Comparison of ENCODE assay signal across 10 cellular contexts in the genomic region with DNA sequence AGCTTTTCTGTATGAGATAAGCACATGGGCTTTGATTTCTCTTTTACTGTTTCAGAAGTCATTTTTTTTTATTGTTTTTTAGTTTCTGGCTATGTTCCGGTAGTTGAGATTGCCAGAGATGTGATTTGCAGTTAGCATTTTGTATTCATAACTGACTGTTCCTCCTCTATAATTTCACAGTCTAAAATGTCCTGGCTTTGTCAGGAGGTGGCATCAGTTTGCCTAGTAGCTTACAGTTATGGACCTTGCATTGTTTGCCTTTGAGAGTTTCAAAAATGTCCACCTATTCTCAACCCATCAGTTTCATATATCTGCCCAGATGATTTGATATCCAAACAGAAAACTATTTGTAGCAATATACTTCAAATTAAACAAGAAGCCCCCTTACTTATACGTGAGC. TPM values are rescaled to one million over a fixed set of nuclear protein-coding genes. Genes with fewer than 3 reads are reported as not detected.
DNase-seq lines count a peak whose midpoint lies in the region; ATAC-seq and TF ChIP-seq lines count a peak whose summit lies in the region.
"Had no signal": no experiment of that assay in that cellular context is flagged by ENCODE, and none has a peak within 500 bp of the region (broad histone marks: within the 10 kb centered on the region; RNA-seq: fewer than 3 reads in every experiment).

No MANE protein-coding gene starts in this region.

- no peak overlapping the region for H2AK5ac ChIP-seq in mesendoderm (ENCODE audit: low read length)

- no peak for TF ChIP-seq EP300 in Ishikawa (IDR thresholded peaks at IDR 0.05; ENCODE audit: borderline replicate concordance)

- no peak overlapping the region for H3K23ac ChIP-seq in mesendoderm (ENCODE audit: low read length)

- H4K5ac ChIP-seq in mesendoderm (ENCODE audit: low read length): no peak overlapping the region

- H3K27ac ChIP-seq in lower lobe of right lung: no peak overlapping the region
- no peak overlapping the region for H3K27ac ChIP-seq in mesendoderm (ENCODE audit: low read depth, low read length)
- no peak overlapping the region for H3K27ac ChIP-seq in WERI-Rb-1
- H3K27ac ChIP-seq: neutrophil had no signal

- H3K36me3 ChIP-seq in lower lobe of right lung (no peaks in the 10 kb centered on the region), mesendoderm (ENCODE audit: control insufficient read depth, insufficient read depth, low read length) (no peaks in the 10 kb centered on the region), WERI-Rb-1 (no peaks in the 10 kb centered on the region)
- H3K36me3 ChIP-seq: neutrophil had no signal

- no peak overlapping the region for H2BK15ac ChIP-seq in mesendoderm (replicated peaks; ENCODE audit: low read depth)

- intact Hi-C loops in lower lobe of right lung (cut with DNase I): no loop called here

- no peak overlapping the region for H2BK120ac ChIP-seq in mesendoderm (ENCODE audit: low read depth, low read length)

- WGBS in mesendoderm (ENCODE audit: extremely low coverage, insufficient coverage, low lambda C conversion rate): no CpG with 5 or more reads among the region's 2 CpGs

- no peak overlapping the region for H3K56ac ChIP-seq in mesendoderm (ENCODE audit: low read length)

- TF ChIP-seq RAD21 in Ishikawa (IDR thresholded peaks at IDR 0.05; ENCODE audit: low read depth): peak; percentile 47

- no peaks in the 10 kb centered on the region for H3K27me3 ChIP-seq in lower lobe of right lung (ENCODE audit: low read depth)
- H3K27me3 ChIP-seq in mesendoderm (ENCODE audit: insufficient read depth, low read length, poor library complexity): no peaks in the 10 kb centered on the region
- no peaks in the 10 kb centered on the region for H3K27me3 ChIP-seq in WERI-Rb-1 (ENCODE audit: insufficient read depth, low read depth, severe bottlenecking)
- H3K27me3 ChIP-seq: neutrophil had no signal

- peak; percentile 19 for DNase-seq in COLO829 (ENCODE audit: low spot score)
- no peak for DNase-seq in astrocyte of the spinal cord (ENCODE audit: low read depth, low spot score)
- DNase-seq in lower lobe of right lung: no peak
- no peak for DNase-seq in mesendoderm
- DNase-seq in WERI-Rb-1: no peak
- DNase-seq in NCI-H1694 treated with DMSO at 0.1 percent for 48 hours (lab: John Stamatoyannopoulos, UW): no peak
- DNase-seq: activated naive CD8-positive, alpha-beta T cell treated with anti-CD3 and anti-CD28 coated beads, Interleukin-2, amount 10 ng/mL, durations not matched to agents 7 days and 5 days had no signal

- no peak overlapping the region for H3K4me2 ChIP-seq in mesendoderm (ENCODE audit: low read length)

- in situ Hi-C loops in astrocyte of the spinal cord (cut with HindIII; ENCODE audit: low sequenced_read_pairs): no loop called here

- TF ChIP-seq CTCF in astrocyte of the spinal cord (IDR thresholded peaks at IDR 0.05; ENCODE audit: low read depth, low read length) (peak; percentile 16), lower lobe of right lung (IDR thresholded peaks at IDR 0.05) (peak; percentile 32), WERI-Rb-1 (IDR thresholded peaks at IDR 0.05; ENCODE audit: low read depth, low read length) (no peak)

- no peak overlapping the region for H3K4ac ChIP-seq in mesendoderm (ENCODE audit: low read depth, low read length)

- H3K4me3 ChIP-seq in astrocyte of the spinal cord (ENCODE audit: low read depth, low read length) (no peak overlapping the region), lower lobe of right lung (no peak overlapping the region), mesendoderm (ENCODE audit: low read length) (no peak overlapping the region), WERI-Rb-1 (ENCODE audit: low read depth, low read length) (no peak overlapping the region)

- H2BK5ac ChIP-seq in mesendoderm (ENCODE audit: low read length): no peak overlapping the region

- no peak overlapping the region for H4K8ac ChIP-seq in mesendoderm (ENCODE audit: low read depth, low read length)

- ATAC-seq in lower lobe of right lung: peak in 1 of 2 donors; percentile 59
- ATAC-seq in GM18861 (IDR thresholded peaks at IDR 0.05; ENCODE audit: unreplicated experiment): no peak

- no peak overlapping the region for H3K9ac ChIP-seq in mesendoderm (ENCODE audit: low read length)

- H3K79me2 ChIP-seq in mesendoderm (ENCODE audit: control insufficient read depth, insufficient read depth, low read length): no peaks in the 10 kb centered on the region

- no peaks in the 10 kb centered on the region for H3K4me1 ChIP-seq in lower lobe of right lung
- H3K4me1 ChIP-seq in mesendoderm (ENCODE audit: control insufficient read depth, low read depth, low read length): peaks cover 9% of the 10 kb centered on the region

- no peaks in the 10 kb centered on the region for H3K9me3 ChIP-seq in lower lobe of right lung
- no peaks in the 10 kb centered on the region for H3K9me3 ChIP-seq in WERI-Rb-1 (ENCODE audit: severe bottlenecking)
- H3K9me3 ChIP-seq: neutrophil had no signal

- no peaks in the 10 kb centered on the region for H3K79me1 ChIP-seq in mesendoderm (ENCODE audit: low read length)

- H3K18ac ChIP-seq in mesendoderm (ENCODE audit: low read length): no peak overlapping the region

TF ChIP-seq in Ishikawa, 13 proteins besides CTCF, POLR2A, EP300 and RAD21:
- no peak for TF ChIP-seq NFIC (IDR thresholded peaks at IDR 0.05)
- TF ChIP-seq, protein P1, sequence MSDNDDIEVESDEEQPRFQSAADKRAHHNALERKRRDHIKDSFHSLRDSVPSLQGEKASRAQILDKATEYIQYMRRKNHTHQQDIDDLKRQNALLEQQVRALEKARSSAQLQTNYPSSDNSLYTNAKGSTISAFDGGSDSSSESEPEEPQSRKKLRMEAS (IDR thresholded peaks at IDR 0.05): no peak
- TF ChIP-seq TAF1 (IDR thresholded peaks at IDR 0.05; ENCODE audit: low read depth): no peak
- no peak for TF ChIP-seq TCF12 (IDR thresholded peaks at IDR 0.05; ENCODE audit: low read depth)
- TF ChIP-seq CREB1 (IDR thresholded peaks at IDR 0.05; ENCODE audit: low read depth): no peak
- no peak for TF ChIP-seq TEAD4 (IDR thresholded peaks at IDR 0.05)
- TF ChIP-seq, protein P2, sequence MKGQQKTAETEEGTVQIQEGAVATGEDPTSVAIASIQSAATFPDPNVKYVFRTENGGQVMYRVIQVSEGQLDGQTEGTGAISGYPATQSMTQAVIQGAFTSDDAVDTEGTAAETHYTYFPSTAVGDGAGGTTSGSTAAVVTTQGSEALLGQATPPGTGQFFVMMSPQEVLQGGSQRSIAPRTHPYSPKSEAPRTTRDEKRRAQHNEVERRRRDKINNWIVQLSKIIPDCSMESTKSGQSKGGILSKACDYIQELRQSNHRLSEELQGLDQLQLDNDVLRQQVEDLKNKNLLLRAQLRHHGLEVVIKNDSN (IDR thresholded peaks at IDR 0.05): no peak
- no peak for TF ChIP-seq YY1 (IDR thresholded peaks at IDR 0.05; ENCODE audit: low read depth)
- TF ChIP-seq, protein P3, sequence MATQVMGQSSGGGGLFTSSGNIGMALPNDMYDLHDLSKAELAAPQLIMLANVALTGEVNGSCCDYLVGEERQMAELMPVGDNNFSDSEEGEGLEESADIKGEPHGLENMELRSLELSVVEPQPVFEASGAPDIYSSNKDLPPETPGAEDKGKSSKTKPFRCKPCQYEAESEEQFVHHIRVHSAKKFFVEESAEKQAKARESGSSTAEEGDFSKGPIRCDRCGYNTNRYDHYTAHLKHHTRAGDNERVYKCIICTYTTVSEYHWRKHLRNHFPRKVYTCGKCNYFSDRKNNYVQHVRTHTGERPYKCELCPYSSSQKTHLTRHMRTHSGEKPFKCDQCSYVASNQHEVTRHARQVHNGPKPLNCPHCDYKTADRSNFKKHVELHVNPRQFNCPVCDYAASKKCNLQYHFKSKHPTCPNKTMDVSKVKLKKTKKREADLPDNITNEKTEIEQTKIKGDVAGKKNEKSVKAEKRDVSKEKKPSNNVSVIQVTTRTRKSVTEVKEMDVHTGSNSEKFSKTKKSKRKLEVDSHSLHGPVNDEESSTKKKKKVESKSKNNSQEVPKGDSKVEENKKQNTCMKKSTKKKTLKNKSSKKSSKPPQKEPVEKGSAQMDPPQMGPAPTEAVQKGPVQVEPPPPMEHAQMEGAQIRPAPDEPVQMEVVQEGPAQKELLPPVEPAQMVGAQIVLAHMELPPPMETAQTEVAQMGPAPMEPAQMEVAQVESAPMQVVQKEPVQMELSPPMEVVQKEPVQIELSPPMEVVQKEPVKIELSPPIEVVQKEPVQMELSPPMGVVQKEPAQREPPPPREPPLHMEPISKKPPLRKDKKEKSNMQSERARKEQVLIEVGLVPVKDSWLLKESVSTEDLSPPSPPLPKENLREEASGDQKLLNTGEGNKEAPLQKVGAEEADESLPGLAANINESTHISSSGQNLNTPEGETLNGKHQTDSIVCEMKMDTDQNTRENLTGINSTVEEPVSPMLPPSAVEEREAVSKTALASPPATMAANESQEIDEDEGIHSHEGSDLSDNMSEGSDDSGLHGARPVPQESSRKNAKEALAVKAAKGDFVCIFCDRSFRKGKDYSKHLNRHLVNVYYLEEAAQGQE (IDR thresholded peaks at IDR 0.05; ENCODE audit: low read depth): no peak
- TF ChIP-seq FOXM1 (IDR thresholded peaks at IDR 0.05; ENCODE audit: borderline replicate concordance, low read depth): no peak
- no peak for TF ChIP-seq CEBPB (IDR thresholded peaks at IDR 0.05)
- no peak for TF ChIP-seq ZBTB7A (IDR thresholded peaks at IDR 0.05; ENCODE audit: low read depth)
- no peak for TF ChIP-seq EGR1 (IDR thresholded peaks at IDR 0.05)

RNA-seq across cellular contexts. Expression of a gene that starts 39.5 kb away (rescaled TPM):
- 8.8 TPM for total RNA-seq in lower lobe of right lung
- polyA plus RNA-seq in mesendoderm (2013, experiment 1 of 2): 4.6 TPM
- 4.5 TPM for polyA plus RNA-seq in mesendoderm (2013, experiment 2 of 2)
